1 cellular context compared by ENCODE assay signal in the genomic region with DNA sequence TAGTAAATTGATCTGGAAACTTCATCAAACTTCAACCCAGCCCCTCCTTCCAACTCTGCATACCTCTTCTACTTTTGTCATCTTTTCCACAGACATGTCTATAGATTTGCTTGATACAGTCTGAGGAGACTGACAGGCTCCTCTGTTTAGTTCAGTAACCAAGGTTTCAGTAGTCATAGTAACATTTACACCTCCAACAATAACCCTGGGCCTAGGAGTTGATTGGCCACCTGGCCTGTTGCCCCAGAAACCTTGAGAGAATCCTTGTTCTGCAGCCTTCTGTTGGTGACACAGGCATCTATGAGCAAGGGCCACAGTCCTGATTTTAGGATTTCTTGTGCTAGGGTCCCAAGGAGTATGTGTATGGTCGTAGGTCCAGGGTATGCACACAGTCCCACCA.
A peak's percentile ranks its signal among the peaks of the same experiment; 100 is the strongest.
TF ChIP-seq lines count a peak whose summit lies in the region.

A gene (minus strand): TSS at position 122 of the 400 bp plus-strand sequence. CDS start 26 bp downstream, at position 96.

TF ChIP-seq in GM12878, 131 proteins besides CTCF, POLR2A, EP300 and RAD21 (continued from another document):
- TF ChIP-seq, protein P1, sequence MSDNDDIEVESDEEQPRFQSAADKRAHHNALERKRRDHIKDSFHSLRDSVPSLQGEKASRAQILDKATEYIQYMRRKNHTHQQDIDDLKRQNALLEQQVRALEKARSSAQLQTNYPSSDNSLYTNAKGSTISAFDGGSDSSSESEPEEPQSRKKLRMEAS (IDR thresholded peaks at IDR 0.05; ENCODE audit: low read depth, low read length) = no peak
- TF ChIP-seq, protein P2, sequence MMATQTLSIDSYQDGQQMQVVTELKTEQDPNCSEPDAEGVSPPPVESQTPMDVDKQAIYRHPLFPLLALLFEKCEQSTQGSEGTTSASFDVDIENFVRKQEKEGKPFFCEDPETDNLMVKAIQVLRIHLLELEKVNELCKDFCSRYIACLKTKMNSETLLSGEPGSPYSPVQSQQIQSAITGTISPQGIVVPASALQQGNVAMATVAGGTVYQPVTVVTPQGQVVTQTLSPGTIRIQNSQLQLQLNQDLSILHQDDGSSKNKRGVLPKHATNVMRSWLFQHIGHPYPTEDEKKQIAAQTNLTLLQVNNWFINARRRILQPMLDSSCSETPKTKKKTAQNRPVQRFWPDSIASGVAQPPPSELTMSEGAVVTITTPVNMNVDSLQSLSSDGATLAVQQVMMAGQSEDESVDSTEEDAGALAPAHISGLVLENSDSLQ (IDR thresholded peaks at IDR 0.05) = peak; percentile 87
- TF ChIP-seq SIN3A (IDR thresholded peaks at IDR 0.05; ENCODE audit: low read depth, low read length) (no peak), MEF2A (IDR thresholded peaks at IDR 0.05; ENCODE audit: insufficient read depth, low read depth, low read length) (no peak), JUNB (IDR thresholded peaks at IDR 0.05) (no peak), MXI1 (IDR thresholded peaks at IDR 0.05; ENCODE audit: low read depth, low read length) (peak; percentile 68; the same call in 1 of the 2 replicates), TCF12 (IDR thresholded peaks at IDR 0.05; ENCODE audit: low read depth, low read length) (no peak), FOXK2 (IDR thresholded peaks at IDR 0.05) (no peak), ESRRA (IDR thresholded peaks at IDR 0.05; ENCODE audit: low read length) (no peak), WRNIP1 (IDR thresholded peaks at IDR 0.05; ENCODE audit: borderline replicate concordance, low read depth, low read length) (no peak), STAT3 (IDR thresholded peaks at IDR 0.05; ENCODE audit: low read depth, low read length) (no peak), TCF7 (IDR thresholded peaks at IDR 0.05; ENCODE audit: borderline replicate concordance) (no peak), BMI1 (IDR thresholded peaks at IDR 0.05; ENCODE audit: borderline replicate concordance) (peak; percentile 45; the same call in 1 of the 2 replicates), SP1 (IDR thresholded peaks at IDR 0.05; ENCODE audit: low read depth, low read length) (no peak), CREM (IDR thresholded peaks at IDR 0.05; ENCODE audit: low read depth) (no peak), EED (IDR thresholded peaks at IDR 0.05; ENCODE audit: low read depth) (no peak), IKZF1 (conservative IDR thresholded peaks at IDR 0.05) (no peak), RAD51 (IDR thresholded peaks at IDR 0.05) (no peak), FOS (IDR thresholded peaks at IDR 0.05; ENCODE audit: borderline replicate concordance, extremely low read depth, insufficient read length) (no peak), STAT1 (conservative IDR thresholded peaks at IDR 0.05) (no peak)
- TF ChIP-seq, protein P3, sequence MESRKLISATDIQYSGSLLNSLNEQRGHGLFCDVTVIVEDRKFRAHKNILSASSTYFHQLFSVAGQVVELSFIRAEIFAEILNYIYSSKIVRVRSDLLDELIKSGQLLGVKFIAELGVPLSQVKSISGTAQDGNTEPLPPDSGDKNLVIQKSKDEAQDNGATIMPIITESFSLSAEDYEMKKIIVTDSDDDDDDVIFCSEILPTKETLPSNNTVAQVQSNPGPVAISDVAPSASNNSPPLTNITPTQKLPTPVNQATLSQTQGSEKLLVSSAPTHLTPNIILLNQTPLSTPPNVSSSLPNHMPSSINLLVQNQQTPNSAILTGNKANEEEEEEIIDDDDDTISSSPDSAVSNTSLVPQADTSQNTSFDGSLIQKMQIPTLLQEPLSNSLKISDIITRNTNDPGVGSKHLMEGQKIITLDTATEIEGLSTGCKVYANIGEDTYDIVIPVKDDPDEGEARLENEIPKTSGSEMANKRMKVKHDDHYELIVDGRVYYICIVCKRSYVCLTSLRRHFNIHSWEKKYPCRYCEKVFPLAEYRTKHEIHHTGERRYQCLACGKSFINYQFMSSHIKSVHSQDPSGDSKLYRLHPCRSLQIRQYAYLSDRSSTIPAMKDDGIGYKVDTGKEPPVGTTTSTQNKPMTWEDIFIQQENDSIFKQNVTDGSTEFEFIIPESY (IDR thresholded peaks at IDR 0.05) = no peak
- TF ChIP-seq, protein P4, sequence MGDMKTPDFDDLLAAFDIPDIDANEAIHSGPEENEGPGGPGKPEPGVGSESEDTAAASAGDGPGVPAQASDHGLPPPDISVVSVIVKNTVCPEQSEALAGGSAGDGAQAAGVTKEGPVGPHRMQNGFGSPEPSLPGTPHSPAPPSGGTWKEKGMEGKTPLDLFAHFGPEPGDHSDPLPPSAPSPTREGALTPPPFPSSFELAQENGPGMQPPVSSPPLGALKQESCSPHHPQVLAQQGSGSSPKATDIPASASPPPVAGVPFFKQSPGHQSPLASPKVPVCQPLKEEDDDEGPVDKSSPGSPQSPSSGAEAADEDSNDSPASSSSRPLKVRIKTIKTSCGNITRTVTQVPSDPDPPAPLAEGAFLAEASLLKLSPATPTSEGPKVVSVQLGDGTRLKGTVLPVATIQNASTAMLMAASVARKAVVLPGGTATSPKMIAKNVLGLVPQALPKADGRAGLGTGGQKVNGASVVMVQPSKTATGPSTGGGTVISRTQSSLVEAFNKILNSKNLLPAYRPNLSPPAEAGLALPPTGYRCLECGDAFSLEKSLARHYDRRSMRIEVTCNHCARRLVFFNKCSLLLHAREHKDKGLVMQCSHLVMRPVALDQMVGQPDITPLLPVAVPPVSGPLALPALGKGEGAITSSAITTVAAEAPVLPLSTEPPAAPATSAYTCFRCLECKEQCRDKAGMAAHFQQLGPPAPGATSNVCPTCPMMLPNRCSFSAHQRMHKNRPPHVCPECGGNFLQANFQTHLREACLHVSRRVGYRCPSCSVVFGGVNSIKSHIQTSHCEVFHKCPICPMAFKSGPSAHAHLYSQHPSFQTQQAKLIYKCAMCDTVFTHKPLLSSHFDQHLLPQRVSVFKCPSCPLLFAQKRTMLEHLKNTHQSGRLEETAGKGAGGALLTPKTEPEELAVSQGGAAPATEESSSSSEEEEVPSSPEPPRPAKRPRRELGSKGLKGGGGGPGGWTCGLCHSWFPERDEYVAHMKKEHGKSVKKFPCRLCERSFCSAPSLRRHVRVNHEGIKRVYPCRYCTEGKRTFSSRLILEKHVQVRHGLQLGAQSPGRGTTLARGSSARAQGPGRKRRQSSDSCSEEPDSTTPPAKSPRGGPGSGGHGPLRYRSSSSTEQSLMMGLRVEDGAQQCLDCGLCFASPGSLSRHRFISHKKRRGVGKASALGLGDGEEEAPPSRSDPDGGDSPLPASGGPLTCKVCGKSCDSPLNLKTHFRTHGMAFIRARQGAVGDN (IDR thresholded peaks at IDR 0.05) = no peak
- TF ChIP-seq, protein P5, sequence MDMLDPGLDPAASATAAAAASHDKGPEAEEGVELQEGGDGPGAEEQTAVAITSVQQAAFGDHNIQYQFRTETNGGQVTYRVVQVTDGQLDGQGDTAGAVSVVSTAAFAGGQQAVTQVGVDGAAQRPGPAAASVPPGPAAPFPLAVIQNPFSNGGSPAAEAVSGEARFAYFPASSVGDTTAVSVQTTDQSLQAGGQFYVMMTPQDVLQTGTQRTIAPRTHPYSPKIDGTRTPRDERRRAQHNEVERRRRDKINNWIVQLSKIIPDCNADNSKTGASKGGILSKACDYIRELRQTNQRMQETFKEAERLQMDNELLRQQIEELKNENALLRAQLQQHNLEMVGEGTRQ (IDR thresholded peaks at IDR 0.05; ENCODE audit: borderline replicate concordance, low read depth, low read length) = no peak
